1 cellular context compared by ENCODE assay signal in the genomic region with DNA sequence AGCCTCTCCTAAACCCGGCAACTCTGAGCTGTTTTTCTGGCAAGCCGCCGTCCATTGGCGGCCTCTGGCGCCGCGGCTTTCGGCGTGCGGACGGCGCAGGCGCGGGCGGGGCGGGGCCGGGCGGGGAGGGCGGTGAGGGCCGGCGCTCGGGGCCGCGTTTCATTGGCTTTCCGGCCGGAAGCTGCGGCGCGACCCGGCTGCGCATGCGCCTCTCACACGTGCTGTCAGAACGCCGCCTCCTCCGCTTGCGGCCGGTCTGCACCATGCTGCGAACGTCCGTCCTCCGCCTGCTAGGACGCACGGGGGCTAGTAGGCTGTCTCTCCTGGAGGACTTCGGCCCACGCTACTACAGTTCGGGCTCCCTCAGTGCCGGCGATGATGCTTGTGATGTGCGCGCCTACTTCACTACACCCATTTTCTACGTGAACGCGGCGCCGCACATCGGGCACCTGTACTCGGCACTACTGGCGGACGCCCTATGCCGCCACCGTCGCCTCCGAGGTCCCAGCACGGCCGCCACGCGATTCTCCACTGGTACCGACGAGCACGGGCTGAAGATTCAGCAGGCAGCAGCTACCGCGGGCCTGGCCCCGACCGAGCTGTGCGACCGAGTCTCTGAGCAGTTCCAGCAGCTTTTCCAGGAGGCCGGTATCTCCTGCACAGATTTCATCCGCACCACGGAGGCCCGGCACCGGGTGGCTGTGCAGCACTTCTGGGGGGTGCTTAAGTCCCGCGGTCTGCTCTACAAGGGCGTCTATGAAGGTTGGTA.
A peak's percentile ranks its signal among the peaks of the same experiment; 100 is the strongest.
TF ChIP-seq lines count a peak whose summit lies in the region.

MARS2 (plus strand) TSS at position 227 of the 769 bp plus-strand sequence; CDS start at position 264, 37 bp downstream.

TF ChIP-seq in WTC11, 78 proteins besides CTCF, POLR2A, EP300 and RAD21 (continued from another document and continues in another):
- TF ChIP-seq ESRRA (CRISPR knock-in tag; IDR thresholded peaks at IDR 0.05; ENCODE audit: borderline replicate concordance) (peak; percentile 93), GTF2I (CRISPR knock-in tag; conservative IDR thresholded peaks at IDR 0.05) (no peak), MXD4 (CRISPR knock-in tag; IDR thresholded peaks at IDR 0.05; ENCODE audit: borderline replicate concordance) (no peak), NFATC4 (CRISPR knock-in tag; IDR thresholded peaks at IDR 0.05) (no peak), CBFB (CRISPR knock-in tag; IDR thresholded peaks at IDR 0.05; ENCODE audit: low read depth) (peak; percentile 86; the same call in 1 of the 2 replicates), IRF2 (CRISPR knock-in tag; IDR thresholded peaks at IDR 0.05; ENCODE audit: borderline replicate concordance, low read depth) (0 out of 2 replicates have a peak, but pooled peaks have one; percentile 53), ETV6 (CRISPR knock-in tag; IDR thresholded peaks at IDR 0.05) (peak; percentile 73; the same call in 1 of the 2 replicates), KAT7 (CRISPR knock-in tag; IDR thresholded peaks at IDR 0.05; ENCODE audit: borderline replicate concordance) (peak; percentile 96), E2F5 (CRISPR knock-in tag; IDR thresholded peaks at IDR 0.05) (peak; percentile 76), NR3C1 (CRISPR knock-in tag; conservative IDR thresholded peaks at IDR 0.05; ENCODE audit: low read depth) (peak; percentile 93), CREB1 (CRISPR knock-in tag; IDR thresholded peaks at IDR 0.05) (peak; percentile 73), ZNF232 (CRISPR knock-in tag; IDR thresholded peaks at IDR 0.05) (peak; percentile 95), OVOL2 (CRISPR knock-in tag; IDR thresholded peaks at IDR 0.05; ENCODE audit: borderline replicate concordance) (no peak), ZNF512 (CRISPR knock-in tag; IDR thresholded peaks at IDR 0.05; ENCODE audit: borderline replicate concordance) (no peak), TEAD4 (CRISPR knock-in tag; IDR thresholded peaks at IDR 0.05) (no peak; the same call in 1 of the 2 replicates), PRDM15 (CRISPR knock-in tag; IDR thresholded peaks at IDR 0.05) (no peak), ZBTB43 (CRISPR knock-in tag; IDR thresholded peaks at IDR 0.05) (peak; percentile 81; the same call in 1 of the 2 replicates), PRRX2 (CRISPR knock-in tag; IDR thresholded peaks at IDR 0.05) (no peak)
- TF ChIP-seq, protein P1, sequence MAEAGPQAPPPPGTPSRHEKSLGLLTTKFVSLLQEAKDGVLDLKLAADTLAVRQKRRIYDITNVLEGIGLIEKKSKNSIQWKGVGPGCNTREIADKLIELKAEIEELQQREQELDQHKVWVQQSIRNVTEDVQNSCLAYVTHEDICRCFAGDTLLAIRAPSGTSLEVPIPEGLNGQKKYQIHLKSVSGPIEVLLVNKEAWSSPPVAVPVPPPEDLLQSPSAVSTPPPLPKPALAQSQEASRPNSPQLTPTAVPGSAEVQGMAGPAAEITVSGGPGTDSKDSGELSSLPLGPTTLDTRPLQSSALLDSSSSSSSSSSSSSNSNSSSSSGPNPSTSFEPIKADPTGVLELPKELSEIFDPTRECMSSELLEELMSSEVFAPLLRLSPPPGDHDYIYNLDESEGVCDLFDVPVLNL (CRISPR knock-in tag; IDR thresholded peaks at IDR 0.05; ENCODE audit: borderline replicate concordance, low read depth): peak; percentile 64; the same call in 1 of the 2 replicates
- TF ChIP-seq, protein P2, sequence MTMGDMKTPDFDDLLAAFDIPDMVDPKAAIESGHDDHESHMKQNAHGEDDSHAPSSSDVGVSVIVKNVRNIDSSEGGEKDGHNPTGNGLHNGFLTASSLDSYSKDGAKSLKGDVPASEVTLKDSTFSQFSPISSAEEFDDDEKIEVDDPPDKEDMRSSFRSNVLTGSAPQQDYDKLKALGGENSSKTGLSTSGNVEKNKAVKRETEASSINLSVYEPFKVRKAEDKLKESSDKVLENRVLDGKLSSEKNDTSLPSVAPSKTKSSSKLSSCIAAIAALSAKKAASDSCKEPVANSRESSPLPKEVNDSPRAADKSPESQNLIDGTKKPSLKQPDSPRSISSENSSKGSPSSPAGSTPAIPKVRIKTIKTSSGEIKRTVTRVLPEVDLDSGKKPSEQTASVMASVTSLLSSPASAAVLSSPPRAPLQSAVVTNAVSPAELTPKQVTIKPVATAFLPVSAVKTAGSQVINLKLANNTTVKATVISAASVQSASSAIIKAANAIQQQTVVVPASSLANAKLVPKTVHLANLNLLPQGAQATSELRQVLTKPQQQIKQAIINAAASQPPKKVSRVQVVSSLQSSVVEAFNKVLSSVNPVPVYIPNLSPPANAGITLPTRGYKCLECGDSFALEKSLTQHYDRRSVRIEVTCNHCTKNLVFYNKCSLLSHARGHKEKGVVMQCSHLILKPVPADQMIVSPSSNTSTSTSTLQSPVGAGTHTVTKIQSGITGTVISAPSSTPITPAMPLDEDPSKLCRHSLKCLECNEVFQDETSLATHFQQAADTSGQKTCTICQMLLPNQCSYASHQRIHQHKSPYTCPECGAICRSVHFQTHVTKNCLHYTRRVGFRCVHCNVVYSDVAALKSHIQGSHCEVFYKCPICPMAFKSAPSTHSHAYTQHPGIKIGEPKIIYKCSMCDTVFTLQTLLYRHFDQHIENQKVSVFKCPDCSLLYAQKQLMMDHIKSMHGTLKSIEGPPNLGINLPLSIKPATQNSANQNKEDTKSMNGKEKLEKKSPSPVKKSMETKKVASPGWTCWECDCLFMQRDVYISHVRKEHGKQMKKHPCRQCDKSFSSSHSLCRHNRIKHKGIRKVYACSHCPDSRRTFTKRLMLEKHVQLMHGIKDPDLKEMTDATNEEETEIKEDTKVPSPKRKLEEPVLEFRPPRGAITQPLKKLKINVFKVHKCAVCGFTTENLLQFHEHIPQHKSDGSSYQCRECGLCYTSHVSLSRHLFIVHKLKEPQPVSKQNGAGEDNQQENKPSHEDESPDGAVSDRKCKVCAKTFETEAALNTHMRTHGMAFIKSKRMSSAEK (CRISPR knock-in tag; IDR thresholded peaks at IDR 0.05; ENCODE audit: borderline replicate concordance): no peak
- TF ChIP-seq, protein P3, sequence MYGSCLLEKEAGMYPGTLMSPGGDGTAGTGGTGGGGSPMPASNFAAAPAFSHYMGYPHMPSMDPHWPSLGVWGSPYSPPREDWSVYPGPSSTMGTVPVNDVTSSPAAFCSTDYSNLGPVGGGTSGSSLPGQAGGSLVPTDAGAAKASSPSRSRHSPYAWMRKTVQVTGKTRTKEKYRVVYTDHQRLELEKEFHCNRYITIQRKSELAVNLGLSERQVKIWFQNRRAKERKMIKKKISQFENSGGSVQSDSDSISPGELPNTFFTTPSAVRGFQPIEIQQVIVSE (CRISPR knock-in tag; IDR thresholded peaks at IDR 0.05; ENCODE audit: borderline replicate concordance): no peak
- TF ChIP-seq, protein P4, sequence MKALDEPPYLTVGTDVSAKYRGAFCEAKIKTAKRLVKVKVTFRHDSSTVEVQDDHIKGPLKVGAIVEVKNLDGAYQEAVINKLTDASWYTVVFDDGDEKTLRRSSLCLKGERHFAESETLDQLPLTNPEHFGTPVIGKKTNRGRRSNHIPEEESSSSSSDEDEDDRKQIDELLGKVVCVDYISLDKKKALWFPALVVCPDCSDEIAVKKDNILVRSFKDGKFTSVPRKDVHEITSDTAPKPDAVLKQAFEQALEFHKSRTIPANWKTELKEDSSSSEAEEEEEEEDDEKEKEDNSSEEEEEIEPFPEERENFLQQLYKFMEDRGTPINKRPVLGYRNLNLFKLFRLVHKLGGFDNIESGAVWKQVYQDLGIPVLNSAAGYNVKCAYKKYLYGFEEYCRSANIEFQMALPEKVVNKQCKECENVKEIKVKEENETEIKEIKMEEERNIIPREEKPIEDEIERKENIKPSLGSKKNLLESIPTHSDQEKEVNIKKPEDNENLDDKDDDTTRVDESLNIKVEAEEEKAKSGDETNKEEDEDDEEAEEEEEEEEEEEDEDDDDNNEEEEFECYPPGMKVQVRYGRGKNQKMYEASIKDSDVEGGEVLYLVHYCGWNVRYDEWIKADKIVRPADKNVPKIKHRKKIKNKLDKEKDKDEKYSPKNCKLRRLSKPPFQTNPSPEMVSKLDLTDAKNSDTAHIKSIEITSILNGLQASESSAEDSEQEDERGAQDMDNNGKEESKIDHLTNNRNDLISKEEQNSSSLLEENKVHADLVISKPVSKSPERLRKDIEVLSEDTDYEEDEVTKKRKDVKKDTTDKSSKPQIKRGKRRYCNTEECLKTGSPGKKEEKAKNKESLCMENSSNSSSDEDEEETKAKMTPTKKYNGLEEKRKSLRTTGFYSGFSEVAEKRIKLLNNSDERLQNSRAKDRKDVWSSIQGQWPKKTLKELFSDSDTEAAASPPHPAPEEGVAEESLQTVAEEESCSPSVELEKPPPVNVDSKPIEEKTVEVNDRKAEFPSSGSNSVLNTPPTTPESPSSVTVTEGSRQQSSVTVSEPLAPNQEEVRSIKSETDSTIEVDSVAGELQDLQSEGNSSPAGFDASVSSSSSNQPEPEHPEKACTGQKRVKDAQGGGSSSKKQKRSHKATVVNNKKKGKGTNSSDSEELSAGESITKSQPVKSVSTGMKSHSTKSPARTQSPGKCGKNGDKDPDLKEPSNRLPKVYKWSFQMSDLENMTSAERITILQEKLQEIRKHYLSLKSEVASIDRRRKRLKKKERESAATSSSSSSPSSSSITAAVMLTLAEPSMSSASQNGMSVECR (CRISPR knock-in tag; IDR thresholded peaks at IDR 0.05; ENCODE audit: borderline replicate concordance): peak; percentile 96
- TF ChIP-seq, protein P5, sequence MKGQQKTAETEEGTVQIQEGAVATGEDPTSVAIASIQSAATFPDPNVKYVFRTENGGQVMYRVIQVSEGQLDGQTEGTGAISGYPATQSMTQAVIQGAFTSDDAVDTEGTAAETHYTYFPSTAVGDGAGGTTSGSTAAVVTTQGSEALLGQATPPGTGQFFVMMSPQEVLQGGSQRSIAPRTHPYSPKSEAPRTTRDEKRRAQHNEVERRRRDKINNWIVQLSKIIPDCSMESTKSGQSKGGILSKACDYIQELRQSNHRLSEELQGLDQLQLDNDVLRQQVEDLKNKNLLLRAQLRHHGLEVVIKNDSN (CRISPR knock-in tag; IDR thresholded peaks at IDR 0.05): peak; percentile 88
- TF ChIP-seq, protein P6, sequence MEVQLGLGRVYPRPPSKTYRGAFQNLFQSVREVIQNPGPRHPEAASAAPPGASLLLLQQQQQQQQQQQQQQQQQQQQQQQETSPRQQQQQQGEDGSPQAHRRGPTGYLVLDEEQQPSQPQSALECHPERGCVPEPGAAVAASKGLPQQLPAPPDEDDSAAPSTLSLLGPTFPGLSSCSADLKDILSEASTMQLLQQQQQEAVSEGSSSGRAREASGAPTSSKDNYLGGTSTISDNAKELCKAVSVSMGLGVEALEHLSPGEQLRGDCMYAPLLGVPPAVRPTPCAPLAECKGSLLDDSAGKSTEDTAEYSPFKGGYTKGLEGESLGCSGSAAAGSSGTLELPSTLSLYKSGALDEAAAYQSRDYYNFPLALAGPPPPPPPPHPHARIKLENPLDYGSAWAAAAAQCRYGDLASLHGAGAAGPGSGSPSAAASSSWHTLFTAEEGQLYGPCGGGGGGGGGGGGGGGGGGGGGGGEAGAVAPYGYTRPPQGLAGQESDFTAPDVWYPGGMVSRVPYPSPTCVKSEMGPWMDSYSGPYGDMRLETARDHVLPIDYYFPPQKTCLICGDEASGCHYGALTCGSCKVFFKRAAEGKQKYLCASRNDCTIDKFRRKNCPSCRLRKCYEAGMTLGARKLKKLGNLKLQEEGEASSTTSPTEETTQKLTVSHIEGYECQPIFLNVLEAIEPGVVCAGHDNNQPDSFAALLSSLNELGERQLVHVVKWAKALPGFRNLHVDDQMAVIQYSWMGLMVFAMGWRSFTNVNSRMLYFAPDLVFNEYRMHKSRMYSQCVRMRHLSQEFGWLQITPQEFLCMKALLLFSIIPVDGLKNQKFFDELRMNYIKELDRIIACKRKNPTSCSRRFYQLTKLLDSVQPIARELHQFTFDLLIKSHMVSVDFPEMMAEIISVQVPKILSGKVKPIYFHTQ (CRISPR knock-in tag; IDR thresholded peaks at IDR 0.05): no peak
